ENCODE assay signal across 19 cellular contexts in the genomic region with DNA sequence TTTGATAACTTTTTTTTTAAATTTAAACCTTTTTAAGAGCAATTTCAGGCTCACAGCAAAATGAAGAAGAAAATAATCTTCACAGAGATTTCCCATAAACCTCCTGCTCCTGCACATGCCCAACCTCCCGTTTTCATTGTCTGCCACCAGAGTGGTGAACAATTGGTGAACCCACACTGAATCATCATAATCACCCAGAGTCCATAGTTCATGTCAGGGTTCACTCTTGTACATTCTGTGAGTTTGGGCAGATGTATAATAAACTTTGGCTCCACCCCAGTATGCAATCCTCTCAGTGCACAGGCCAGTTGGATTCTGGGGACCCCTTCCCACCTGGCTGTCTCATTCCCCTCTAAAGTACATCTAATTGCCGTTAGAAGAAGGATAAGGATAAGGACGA. TPM values are rescaled to one million over a fixed set of nuclear protein-coding genes. Genes with fewer than 3 reads are reported as not detected.
DNase-seq lines count a peak whose midpoint lies in the region; TF ChIP-seq lines count a peak whose summit lies in the region.
"Had no signal": no experiment of that assay in that cellular context is flagged by ENCODE, and none has a peak within 500 bp of the region (broad histone marks: within the 10 kb centered on the region; RNA-seq: fewer than 3 reads in every experiment).

No MANE protein-coding gene starts in this region.

- WGBS in endodermal cell (ENCODE audit: insufficient coverage in 1 of 2, insufficient read length in 1 of 2), 2 experiments, result 91 to 93% methylated on average over 3 of the region's 3 CpGs

- peaks cover 8% of the 10 kb centered on the region for H3K4me1 ChIP-seq in endodermal cell (ENCODE audit: control insufficient read depth, insufficient read depth, low read length)

- H3K9ac ChIP-seq in endodermal cell (ENCODE audit: extremely low read depth, low read length, poor library complexity, severe bottlenecking), result no peak overlapping the region
- H3K9ac ChIP-seq: GM23248 had no signal

- peaks cover 6% of the 10 kb centered on the region for H3K9me3 ChIP-seq in endodermal cell (ENCODE audit: control insufficient read depth, low read length)

- H3K27ac ChIP-seq in endodermal cell (ENCODE audit: low read depth, low read length), result no peak overlapping the region
- H3K27ac ChIP-seq: GM23248 had no signal

- H3K4me3 Mint-ChIP-seq in endodermal cell (no peak overlapping the region), nephron progenitor cell (no peak overlapping the region)
- H3K4me3 Mint-ChIP-seq: CD4-positive, alpha-beta memory T cell had no signal

- H3K36me3 Mint-ChIP-seq in endodermal cell (ENCODE audit: low read depth), result peaks cover 3% of the 10 kb centered on the region
- peaks cover 50% of the 10 kb centered on the region for H3K36me3 Mint-ChIP-seq in nephron progenitor cell (ENCODE audit: low read depth)
- H3K36me3 Mint-ChIP-seq: CD4-positive, alpha-beta memory T cell had no signal

- no peak for TF ChIP-seq CTCF in endodermal cell (conservative IDR thresholded peaks at IDR 0.05)
- TF ChIP-seq CTCF in nephron progenitor cell (IDR thresholded peaks at IDR 0.05), result no peak

- H3K36me3 ChIP-seq in endodermal cell (ENCODE audit: control insufficient read depth, insufficient read depth, low read length), result peaks cover 22% of the 10 kb centered on the region

- DNase-seq in SW480 (ENCODE audit: low spot score) (peak; percentile 0), endodermal cell (no peak), nephron progenitor cell (no peak), HCEC 1CT (no peak), NCI-H1417 treated with DMSO at 0.1 percent for 48 hours (lab: John Stamatoyannopoulos, UW) (no peak), dermis blood vessel endothelial cell (no peak)
- DNase-seq in stimulated activated naive CD4-positive, alpha-beta T cell (lab: John Stamatoyannopoulos, UW), result no peak
- DNase-seq: C1 segment of cervical spinal cord; Calu3; CD4-positive, alpha-beta memory T cell; COR-L47; DMS53; DMS79 treated with DMSO at 0.1 percent for 48 hours; GF-D8; GM23248 had no signal

- H3K27me3 Mint-ChIP-seq in endodermal cell (ENCODE audit: insufficient read depth) (no peaks in the 10 kb centered on the region), nephron progenitor cell (ENCODE audit: low read depth, poor library complexity) (no peaks in the 10 kb centered on the region)

- H3K9me3 Mint-ChIP-seq in endodermal cell (peaks cover 6% of the 10 kb centered on the region), nephron progenitor cell (peaks cover 17% of the 10 kb centered on the region)
- H3K9me3 Mint-ChIP-seq: CD4-positive, alpha-beta memory T cell had no signal

- no peaks in the 10 kb centered on the region for H3K27me3 ChIP-seq in endodermal cell (ENCODE audit: control insufficient read depth, insufficient read depth, low read length, poor library complexity, severe bottlenecking)

- H3K27ac Mint-ChIP-seq in endodermal cell (peak overlapping the region; percentile 23), nephron progenitor cell (peak overlapping the region; percentile 12)

- no peak overlapping the region for H3K4me3 ChIP-seq in endodermal cell (ENCODE audit: low read length)
- H3K4me3 ChIP-seq: GM23248 had no signal

- H3K4me1 Mint-ChIP-seq in endodermal cell (peaks cover 15% of the 10 kb centered on the region), nephron progenitor cell (peaks cover 15% of the 10 kb centered on the region)
- H3K4me1 Mint-ChIP-seq: CD4-positive, alpha-beta memory T cell had no signal

RNA-seq across cellular contexts. Expression of gene C18orf54, which starts 24.4 kb away (rescaled TPM):
- total RNA-seq in endodermal cell (10 to 100 TPM; 17.8 to 29.5 TPM), dermis blood vessel endothelial cell (9.4 and 20.1 TPM in 2 replicates)
- 21.0 TPM for polyA plus RNA-seq in endodermal cell (2013, experiment 1 of 2)
- polyA plus RNA-seq in endodermal cell (2013, experiment 2 of 2), result 22.6 TPM

RNA-seq across cellular contexts. Expression of gene STARD6, which starts 24.4 kb away (rescaled TPM):
- total RNA-seq in endodermal cell (not detected), dermis blood vessel endothelial cell (0.09 TPM in 1 of 2 replicates, not detected in the other)
- 0.39 TPM for polyA plus RNA-seq in endodermal cell (2013, experiment 1 of 2)
- not detected for polyA plus RNA-seq in endodermal cell (2013, experiment 2 of 2)
- total RNA-seq: A172; A673; Calu3; CD4-positive, alpha-beta memory T cell; G401; GM23248 had no signal
- polyA plus RNA-seq: BJ, GM23248 had no signal
